In genomic region chr19:1039646-1040475, GRCh38 we compare ENCODE assay signal across 1 cellular context.
A peak's percentile ranks its signal among the peaks of the same experiment; 100 is the strongest.
TF ChIP-seq lines count a peak whose summit lies in the region.

Gene ABCA7 (plus strand): TSS chr19:1040107. CDS start chr19:1041362, 1,255 bp downstream.

TF ChIP-seq in WTC11, 78 proteins besides CTCF, POLR2A, EP300 and RAD21 (continued from another document and continues in another):
- TF ChIP-seq E2F1 (CRISPR knock-in tag; IDR thresholded peaks at IDR 0.05) (no peak), OVOL2 (CRISPR knock-in tag; IDR thresholded peaks at IDR 0.05; ENCODE audit: borderline replicate concordance) (0 out of 2 replicates have a peak, but pooled peaks have one; percentile 28), ZNF263 (CRISPR knock-in tag; IDR thresholded peaks at IDR 0.05; ENCODE audit: low read depth) (no peak), NR3C1 (CRISPR knock-in tag; conservative IDR thresholded peaks at IDR 0.05; ENCODE audit: low read depth) (no peak), E2F5 (CRISPR knock-in tag; IDR thresholded peaks at IDR 0.05) (peak; percentile 67), FOXK1 (CRISPR knock-in tag; IDR thresholded peaks at IDR 0.05) (peak; percentile 79; the same call in 1 of the 2 replicates), CBFB (CRISPR knock-in tag; IDR thresholded peaks at IDR 0.05; ENCODE audit: low read depth) (no peak), ZNF671 (CRISPR knock-in tag; IDR thresholded peaks at IDR 0.05) (0 out of 2 replicates have a peak, but pooled peaks have one; percentile 63), ETV6 (CRISPR knock-in tag; IDR thresholded peaks at IDR 0.05) (peak; percentile 29; the same call in 1 of the 2 replicates), ZNF416 (CRISPR knock-in tag; IDR thresholded peaks at IDR 0.05) (peak; percentile 8), KAT7 (CRISPR knock-in tag; IDR thresholded peaks at IDR 0.05; ENCODE audit: borderline replicate concordance) (no peak), CREM (CRISPR knock-in tag; IDR thresholded peaks at IDR 0.05) (no peak; the same call in 1 of the 2 replicates), FOXJ3 (CRISPR knock-in tag; IDR thresholded peaks at IDR 0.05; ENCODE audit: borderline replicate concordance) (no peak), ZMAT4 (CRISPR knock-in tag; IDR thresholded peaks at IDR 0.05) (0 out of 2 replicates have a peak, but pooled peaks have one; percentile 2), ZNF317 (CRISPR knock-in tag; IDR thresholded peaks at IDR 0.05; ENCODE audit: borderline replicate concordance, low read depth) (no peak), ZNF232 (CRISPR knock-in tag; IDR thresholded peaks at IDR 0.05) (no peak), MAX (CRISPR knock-in tag; IDR thresholded peaks at IDR 0.05) (peak; percentile 41), ZNF532 (CRISPR knock-in tag; IDR thresholded peaks at IDR 0.05; ENCODE audit: borderline replicate concordance) (peak; percentile 89; the same call in 1 of the 2 replicates), GABPB1 (CRISPR knock-in tag; IDR thresholded peaks at IDR 0.05) (no peak), MYBL2 (CRISPR knock-in tag; IDR thresholded peaks at IDR 0.05) (no peak), ZNF425 (CRISPR knock-in tag; conservative IDR thresholded peaks at IDR 0.05) (peak; percentile 45; the same call in 1 of the 2 replicates), SP1 (CRISPR knock-in tag; conservative IDR thresholded peaks at IDR 0.05) (peak; percentile 99), EMX1 (CRISPR knock-in tag; IDR thresholded peaks at IDR 0.05) (peak; percentile 92), IRF2 (CRISPR knock-in tag; IDR thresholded peaks at IDR 0.05; ENCODE audit: borderline replicate concordance, low read depth) (no peak), ZBTB21 (CRISPR knock-in tag; IDR thresholded peaks at IDR 0.05; ENCODE audit: borderline replicate concordance) (no peak), SMAD3 (CRISPR knock-in tag; IDR thresholded peaks at IDR 0.05; ENCODE audit: borderline replicate concordance) (no peak), CREB1 (CRISPR knock-in tag; IDR thresholded peaks at IDR 0.05) (no peak; the same call in 1 of the 2 replicates), HMGA2 (CRISPR knock-in tag; IDR thresholded peaks at IDR 0.05) (no peak), TEAD1 (CRISPR knock-in tag; IDR thresholded peaks at IDR 0.05) (peak; percentile 13; the same call in 1 of the 2 replicates), FOXP4 (CRISPR knock-in tag; IDR thresholded peaks at IDR 0.05) (no peak), ZNF219 (CRISPR knock-in tag; IDR thresholded peaks at IDR 0.05; ENCODE audit: borderline replicate concordance) (no peak), TCF7 (CRISPR knock-in tag; IDR thresholded peaks at IDR 0.05; ENCODE audit: low read depth) (no peak), MXD4 (CRISPR knock-in tag; IDR thresholded peaks at IDR 0.05; ENCODE audit: borderline replicate concordance) (no peak), AFF4 (CRISPR knock-in tag; IDR thresholded peaks at IDR 0.05; ENCODE audit: borderline replicate concordance) (no peak), PRDM15 (CRISPR knock-in tag; IDR thresholded peaks at IDR 0.05) (no peak), ERG (CRISPR knock-in tag; IDR thresholded peaks at IDR 0.05) (peak; percentile 80)
